In genomic region chr4:69995526-69996016, GRCh38 we compare ENCODE assay signal across 20 cellular contexts. TPM values are rescaled to one million over a fixed set of nuclear protein-coding genes. Genes with fewer than 3 reads are reported as not detected.
"Had no signal": no experiment of that assay in that cellular context is flagged by ENCODE, and none has a peak within 500 bp of the region (broad histone marks: within the 10 kb centered on the region; RNA-seq: fewer than 3 reads in every experiment).

Gene STATH (plus strand): TSS chr4:69995966. CDS start chr4:69998438, 2,472 bp downstream.

- DNase-seq: activated CD4-positive, alpha-beta T cell treated with anti-CD3 and anti-CD28 coated beads, Interleukin-2, amount 50 U/mL, for 1 hour; activated naive CD4-positive, alpha-beta T cell treated with anti-CD3 and anti-CD28 coated beads, Interleukin-2, amount 10 ng/mL, durations not matched to agents 7 days and 5 days; activated T-cell treated with anti-CD3 and anti-CD28 coated beads for 4 hours; adrenal gland; effector memory CD4-positive, alpha-beta T cell; immature natural killer cell; mucosa of descending colon; naive thymus-derived CD8-positive, alpha-beta T cell; posterior cingulate gyrus; right lobe of liver; spleen; stimulated activated CD4-positive, alpha-beta T cell treated with anti-CD3 and anti-CD28 coated beads, Interleukin-1b, Interleukin-23, amount 100 ng/mL, for 48 hours; stimulated activated naive B cell treated with anti-CD40 and anti-IgM and Interleukin-4, amounts not matched to agents 10 μg/mL and 1 μg/mL and 100 μg/mL, for 72 hours; substantia nigra; T-helper 17 cell had no signal

- ATAC-seq: activated T-helper 17 cell treated with anti-CD3 and anti-CD28 coated beads, Interleukin-2, amount 50 U/mL, for 72 hours; mucosa of descending colon; naive thymus-derived CD8-positive, alpha-beta T cell; right lobe of liver; stimulated activated naive B cell treated with anti-CD40 and anti-IgM and Interleukin-4, amounts not matched to agents 10 μg/mL and 1 μg/mL and 100 μg/mL, for 72 hours; T-helper 17 cell had no signal

- H3K36me3 Mint-ChIP-seq: activated naive CD4-positive, alpha-beta T cell treated with anti-CD3 and anti-CD28 coated beads, Interleukin-2, amount 10 ng/mL, durations not matched to agents 7 days and 5 days; immature natural killer cell; naive thymus-derived CD8-positive, alpha-beta T cell; stimulated activated naive B cell treated with anti-CD40 and anti-IgM and Interleukin-4, amounts not matched to agents 10 μg/mL and 1 μg/mL and 100 μg/mL, for 72 hours had no signal

- H3K9me3 Mint-ChIP-seq: activated naive CD4-positive, alpha-beta T cell treated with anti-CD3 and anti-CD28 coated beads, Interleukin-2, amount 10 ng/mL, durations not matched to agents 7 days and 5 days; stimulated activated naive B cell treated with anti-CD40 and anti-IgM and Interleukin-4, amounts not matched to agents 10 μg/mL and 1 μg/mL and 100 μg/mL, for 72 hours had no signal

- H3K4me3 Mint-ChIP-seq: activated naive CD4-positive, alpha-beta T cell treated with anti-CD3 and anti-CD28 coated beads, Interleukin-2, amount 10 ng/mL, durations not matched to agents 7 days and 5 days; activated T-helper 17 cell treated with anti-CD3 and anti-CD28 coated beads, Interleukin-2, amount 50 U/mL, for 72 hours; central memory CD8-positive, alpha-beta T cell; immature natural killer cell; naive thymus-derived CD8-positive, alpha-beta T cell; stimulated activated naive B cell treated with anti-CD40 and anti-IgM and Interleukin-4, amounts not matched to agents 10 μg/mL and 1 μg/mL and 100 μg/mL, for 72 hours; T-helper 17 cell had no signal

- H3K4me1 Mint-ChIP-seq: activated naive CD4-positive, alpha-beta T cell treated with anti-CD3 and anti-CD28 coated beads, Interleukin-2, amount 10 ng/mL, durations not matched to agents 7 days and 5 days; activated T-helper 17 cell treated with anti-CD3 and anti-CD28 coated beads, Interleukin-2, amount 50 U/mL, for 72 hours; central memory CD8-positive, alpha-beta T cell; immature natural killer cell; naive thymus-derived CD8-positive, alpha-beta T cell; stimulated activated naive B cell treated with anti-CD40 and anti-IgM and Interleukin-4, amounts not matched to agents 10 μg/mL and 1 μg/mL and 100 μg/mL, for 72 hours; T-helper 17 cell had no signal

- H3K27me3 ChIP-seq: adrenal gland, right lobe of liver, spleen had no signal

- H3K36me3 ChIP-seq: adrenal gland, right lobe of liver, spleen had no signal

- H3K27ac Mint-ChIP-seq: activated naive CD4-positive, alpha-beta T cell treated with anti-CD3 and anti-CD28 coated beads, Interleukin-2, amount 10 ng/mL, durations not matched to agents 7 days and 5 days; activated T-helper 17 cell treated with anti-CD3 and anti-CD28 coated beads, Interleukin-2, amount 50 U/mL, for 72 hours; immature natural killer cell; naive thymus-derived CD8-positive, alpha-beta T cell; stimulated activated naive B cell treated with anti-CD40 and anti-IgM and Interleukin-4, amounts not matched to agents 10 μg/mL and 1 μg/mL and 100 μg/mL, for 72 hours; T-helper 17 cell had no signal

- H3K4me3 ChIP-seq: adrenal gland, mucosa of descending colon, right lobe of liver, spleen had no signal

- H3K9me3 ChIP-seq: adrenal gland, mucosa of descending colon, right lobe of liver, spleen had no signal

- H3K4me1 ChIP-seq: adrenal gland, right lobe of liver, spleen had no signal

- H3K27ac ChIP-seq: adrenal gland, right lobe of liver, spleen had no signal

- H3K27me3 Mint-ChIP-seq: activated naive CD4-positive, alpha-beta T cell treated with anti-CD3 and anti-CD28 coated beads, Interleukin-2, amount 10 ng/mL, durations not matched to agents 7 days and 5 days; central memory CD8-positive, alpha-beta T cell; stimulated activated naive B cell treated with anti-CD40 and anti-IgM and Interleukin-4, amounts not matched to agents 10 μg/mL and 1 μg/mL and 100 μg/mL, for 72 hours; T-helper 17 cell had no signal

RNA-seq across cellular contexts. Expression of gene STATH, which starts in this region (rescaled TPM):
- total RNA-seq: activated CD8-positive, alpha-beta memory T cell treated with anti-CD3 and anti-CD28 coated beads for 36 hours; activated T-helper 17 cell treated with anti-CD3 and anti-CD28 coated beads, Interleukin-2, amount 50 U/mL, for 72 hours; adrenal gland; epithelial cell of proximal tubule; fibroblast of villous mesenchyme; mucosa of descending colon; naive thymus-derived CD8-positive, alpha-beta T cell; right lobe of liver; spleen; T-helper 17 cell had no signal
- polyA plus RNA-seq: adrenal gland; immature natural killer cell; naive thymus-derived CD8-positive, alpha-beta T cell; spleen had no signal
